In the genomic region with DNA sequence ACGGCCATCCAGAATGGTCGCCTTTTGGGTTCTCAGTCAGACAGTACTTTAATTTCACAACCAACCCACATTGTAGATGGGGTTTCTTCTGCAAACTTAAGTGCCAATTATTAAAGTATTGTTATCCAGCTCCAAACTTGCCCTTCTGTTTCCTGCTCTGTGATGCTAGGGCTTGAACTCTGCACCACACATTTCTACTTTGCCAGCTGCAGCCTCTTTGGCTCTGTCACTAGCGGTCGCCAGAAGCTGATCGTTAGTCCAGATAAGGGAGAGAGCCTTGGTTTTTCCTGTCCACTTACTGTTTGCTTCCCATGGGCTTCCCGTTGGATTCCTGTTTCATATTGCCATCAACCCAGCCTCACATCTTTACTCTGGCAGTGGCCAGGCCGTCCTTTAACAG, we compare ENCODE assay signal across 21 cellular contexts.
DNase-seq lines count a peak whose midpoint lies in the region; ATAC-seq, FAIRE-seq and TF ChIP-seq lines count a peak whose summit lies in the region.
"Had no signal": no experiment of that assay in that cellular context is flagged by ENCODE, and none has a peak within 500 bp of the region (broad histone marks: within the 10 kb centered on the region; RNA-seq: fewer than 3 reads in every experiment).

No MANE protein-coding gene starts in this region.

- intact Hi-C loops in activated T-helper 2 cell treated with anti-CD3 and anti-CD28 coated beads, Interferon-gamma antibody, Interleukin-2, Interleukin-4, amounts not matched to agents 10 μg/mL and 5 μg/mL and 100 μg/mL, durations not matched to agents 14 hours and 24 hours and 36 hours (cut with micrococcal nuclease): no loop called here

- no peaks in the 10 kb centered on the region for H3K36me3 ChIP-seq in Karpas-422 (ENCODE audit: insufficient read depth, low read length)
- H3K36me3 ChIP-seq in gastroesophageal sphincter: no peaks in the 10 kb centered on the region

- H3K9me3 ChIP-seq in Karpas-422 (ENCODE audit: low read length) (no peaks in the 10 kb centered on the region; the same call in 1 of the 2 replicates), gastroesophageal sphincter (no peaks in the 10 kb centered on the region)

- no peaks in the 10 kb centered on the region for H3K9me3 Mint-ChIP-seq in activated T-helper 2 cell treated with anti-CD3 and anti-CD28 coated beads, Interferon-gamma antibody, Interleukin-2, Interleukin-4, amounts not matched to agents 10 μg/mL and 5 μg/mL and 100 μg/mL, durations not matched to agents 14 hours and 24 hours and 36 hours
- H3K9me3 Mint-ChIP-seq: GM23338 had no signal

- no peaks in the 10 kb centered on the region for H3K4me1 ChIP-seq in Karpas-422 (ENCODE audit: low read length)
- no peaks in the 10 kb centered on the region for H3K4me1 ChIP-seq in gastroesophageal sphincter

- TF ChIP-seq EP300 in gastroesophageal sphincter (IDR thresholded peaks at IDR 0.05): no peak

- H3K27me3 ChIP-seq in Karpas-422 (ENCODE audit: low read length): no peaks in the 10 kb centered on the region
- no peaks in the 10 kb centered on the region for H3K27me3 ChIP-seq in gastroesophageal sphincter

- H3K79me2 ChIP-seq in Karpas-422 (ENCODE audit: low read length): no peaks in the 10 kb centered on the region

- H3K27ac Mint-ChIP-seq in activated T-helper 2 cell treated with anti-CD3 and anti-CD28 coated beads, Interferon-gamma antibody, Interleukin-2, Interleukin-4, amounts not matched to agents 10 μg/mL and 5 μg/mL and 100 μg/mL, durations not matched to agents 14 hours and 24 hours and 36 hours: no peak overlapping the region
- H3K27ac Mint-ChIP-seq: B cell; CD4-positive, CD25-positive, alpha-beta regulatory T cell; CD8-positive, alpha-beta memory T cell; GM23338; IgD-negative memory B cell had no signal

- no peak for TF ChIP-seq CTCF in gastroesophageal sphincter (IDR thresholded peaks at IDR 0.05)

- 0 out of 2 replicates have a peak overlapping the region, but pooled peaks have one; percentile 7 for H2AFZ ChIP-seq in Karpas-422 (ENCODE audit: low read length)
- H2AFZ ChIP-seq: GM23338 had no signal

- H3K36me3 Mint-ChIP-seq in activated T-helper 2 cell treated with anti-CD3 and anti-CD28 coated beads, Interferon-gamma antibody, Interleukin-2, Interleukin-4, amounts not matched to agents 10 μg/mL and 5 μg/mL and 100 μg/mL, durations not matched to agents 14 hours and 24 hours and 36 hours (ENCODE audit: low read depth): no peaks in the 10 kb centered on the region
- H3K36me3 Mint-ChIP-seq: CD4-positive, CD25-positive, alpha-beta regulatory T cell; IgD-negative memory B cell had no signal

- H3K4me3 ChIP-seq in Karpas-422 (ENCODE audit: low read length) (no peak overlapping the region), gastroesophageal sphincter (no peak overlapping the region)
- H3K4me3 ChIP-seq: GM23338 had no signal

- peak; percentile 33 for FAIRE-seq in GM12892 (lab: Jason Lieb, UNC)
- FAIRE-seq: G401.6, H54, HTR-8/SVneo had no signal

- H3K9ac ChIP-seq in Karpas-422 (ENCODE audit: low read length): no peak overlapping the region

- no peak overlapping the region for H3K4me2 ChIP-seq in Karpas-422 (ENCODE audit: low read depth, low read length, poor library complexity, severe bottlenecking)
- H3K4me2 ChIP-seq: GM23338 had no signal

- H3K4me1 Mint-ChIP-seq in activated T-helper 2 cell treated with anti-CD3 and anti-CD28 coated beads, Interferon-gamma antibody, Interleukin-2, Interleukin-4, amounts not matched to agents 10 μg/mL and 5 μg/mL and 100 μg/mL, durations not matched to agents 14 hours and 24 hours and 36 hours (ENCODE audit: low read depth): no peaks in the 10 kb centered on the region
- H3K4me1 Mint-ChIP-seq: CD8-positive, alpha-beta memory T cell; GM23338; IgD-negative memory B cell had no signal

- no peaks in the 10 kb centered on the region for H3K9me2 ChIP-seq in Karpas-422 (replicated peaks; ENCODE audit: insufficient read depth, low read length)

- H3K27me3 Mint-ChIP-seq in activated T-helper 2 cell treated with anti-CD3 and anti-CD28 coated beads, Interferon-gamma antibody, Interleukin-2, Interleukin-4, amounts not matched to agents 10 μg/mL and 5 μg/mL and 100 μg/mL, durations not matched to agents 14 hours and 24 hours and 36 hours (ENCODE audit: low read depth): peaks cover 3% of the 10 kb centered on the region
- H3K27me3 Mint-ChIP-seq: B cell; CD4-positive, CD25-positive, alpha-beta regulatory T cell; IgD-negative memory B cell had no signal

- no peak overlapping the region for H3K4me3 Mint-ChIP-seq in activated T-helper 2 cell treated with anti-CD3 and anti-CD28 coated beads, Interferon-gamma antibody, Interleukin-2, Interleukin-4, amounts not matched to agents 10 μg/mL and 5 μg/mL and 100 μg/mL, durations not matched to agents 14 hours and 24 hours and 36 hours (ENCODE audit: low read depth)
- H3K4me3 Mint-ChIP-seq: B cell; CD4-positive, CD25-positive, alpha-beta regulatory T cell; CD8-positive, alpha-beta memory T cell; GM23338; IgD-negative memory B cell had no signal

- TF ChIP-seq POLR2A in GM12892 (IDR thresholded peaks at IDR 0.05; ENCODE audit: low read depth, low read length): no peak
- no peak for TF ChIP-seq POLR2A in gastroesophageal sphincter (IDR thresholded peaks at IDR 0.05)

- peak; percentile 16 for ATAC-seq in gastroesophageal sphincter
- no peak for ATAC-seq in HG03571 (IDR thresholded peaks at IDR 0.05; ENCODE audit: unreplicated experiment)
- ATAC-seq in GM21723 (IDR thresholded peaks at IDR 0.05; ENCODE audit: unreplicated experiment): no peak
- ATAC-seq: GM23338 had no signal

- H3K27ac ChIP-seq in Karpas-422 (ENCODE audit: low read length) (no peak overlapping the region), gastroesophageal sphincter (no peak overlapping the region)

- no peak for DNase-seq in GM12892 (ENCODE audit: insufficient read length)
- DNase-seq in Karpas-422: no peak
- peak; percentile 3 for DNase-seq in SK-N-DZ (ENCODE audit: low spot score)
- no peak for DNase-seq in activated T-helper 2 cell treated with anti-CD3 and anti-CD28 coated beads, Interferon-gamma antibody, Interleukin-2, Interleukin-4, amounts not matched to agents 10 μg/mL and 5 μg/mL and 100 μg/mL, durations not matched to agents 14 hours and 24 hours and 36 hours (ENCODE audit: low spot score)
- DNase-seq: C1 segment of cervical spinal cord; CD4-positive, CD25-positive, alpha-beta regulatory T cell; CD8-positive, alpha-beta memory T cell; COR-L47; DMS 273 treated with DMSO at 0.1 percent for 48 hours; DMS53; HCEC 1CT; KBM-7 had no signal

- H4K20me1 ChIP-seq in Karpas-422 (ENCODE audit: insufficient read depth, low read depth, low read length): no peaks in the 10 kb centered on the region

- 45% methylated on average over 5 of the region's 7 CpGs; no CpG with 5 or more reads in 1 of the 2 donors for WGBS in gastroesophageal sphincter (ENCODE audit: low coverage in 1 of 2), 2 donors
